2 cellular contexts compared by ENCODE assay signal in genomic region chr7:158082761-158083160, GRCh38.
TF ChIP-seq lines count a peak whose summit lies in the region.

No MANE protein-coding gene starts in this region.

TF ChIP-seq in K562, 482 proteins besides CTCF, POLR2A, EP300 and RAD21:
- no peak for TF ChIP-seq PKNOX1 (IDR thresholded peaks at IDR 0.05)
- no peak for TF ChIP-seq PTTG1 (tag; IDR thresholded peaks at IDR 0.05; ENCODE audit: low read depth)
- no peak for TF ChIP-seq TBL1XR1 (IDR thresholded peaks at IDR 0.05; ENCODE audit: low read length in 2 of 2)
- no peak for TF ChIP-seq TCF7 (IDR thresholded peaks at IDR 0.05; ENCODE audit: borderline replicate concordance)
- no peak for TF ChIP-seq ZC3H8 (IDR thresholded peaks at IDR 0.05)
- no peak for TF ChIP-seq CBX5 (IDR thresholded peaks at IDR 0.05; ENCODE audit: borderline replicate concordance, low read depth)
- TF ChIP-seq SIN3B (IDR thresholded peaks at IDR 0.05; ENCODE audit: low read depth): no peak
- TF ChIP-seq ZBTB17 (CRISPR knock-in tag; IDR thresholded peaks at IDR 0.05): no peak
- no peak for TF ChIP-seq ZBTB5 (IDR thresholded peaks at IDR 0.05)
- no peak for TF ChIP-seq CHAMP1 (IDR thresholded peaks at IDR 0.05)
- TF ChIP-seq ZBTB1 (CRISPR knock-in tag; IDR thresholded peaks at IDR 0.05; ENCODE audit: borderline replicate concordance, low read depth): no peak
- no peak for TF ChIP-seq ZNF197 (CRISPR knock-in tag; IDR thresholded peaks at IDR 0.05; ENCODE audit: low read depth)
- no peak for TF ChIP-seq NEUROD1 (IDR thresholded peaks at IDR 0.05; ENCODE audit: borderline replicate concordance, low read depth, low read length, partially characterized antibody)
- TF ChIP-seq COPS2 (conservative IDR thresholded peaks at IDR 0.05): no peak

TF ChIP-seq in HepG2, 621 proteins besides CTCF, POLR2A, EP300 and RAD21:
- no peak for TF ChIP-seq ATF6 (CRISPR knock-in tag; conservative IDR thresholded peaks at IDR 0.05)
- no peak for TF ChIP-seq YY1 (IDR thresholded peaks at IDR 0.05; ENCODE audit: insufficient read depth, insufficient replicate concordance, low read depth, low read length)
- TF ChIP-seq KLF11 (CRISPR knock-in tag; IDR thresholded peaks at IDR 0.05): no peak
